In genomic region chr7:102377-102711, GRCh38 we compare ENCODE assay signal across 1 cellular context.
TF ChIP-seq lines count a peak whose summit lies in the region.

No MANE protein-coding gene starts in this region.

TF ChIP-seq in H1, 55 proteins besides CTCF, POLR2A, EP300 and RAD21:
- TF ChIP-seq HDAC2 (IDR thresholded peaks at IDR 0.05; ENCODE audit: borderline replicate concordance in 1 of 2, low read depth in 2 of 2, low read length in 2 of 2) (no peak), TBP (IDR thresholded peaks at IDR 0.05; ENCODE audit: low read depth, low read length) (no peak), RFX5 (IDR thresholded peaks at IDR 0.05; ENCODE audit: borderline replicate concordance, low read depth, low read length) (no peak), TEAD4 (IDR thresholded peaks at IDR 0.05; ENCODE audit: low read depth, low read length) (no peak), NRF1 (IDR thresholded peaks at IDR 0.05; ENCODE audit: low read depth, low read length) (no peak), CBX8 (IDR thresholded peaks at IDR 0.05; ENCODE audit: borderline replicate concordance, low read depth, low read length) (no peak), JUN (IDR thresholded peaks at IDR 0.05; ENCODE audit: low read depth, low read length) (no peak), CHD2 (IDR thresholded peaks at IDR 0.05; ENCODE audit: low read length) (no peak), SIN3A (conservative IDR thresholded peaks at IDR 0.05 in 1 of 2, IDR thresholded peaks at IDR 0.05 in 1 of 2; ENCODE audit: low read depth in 1 of 2, low read length in 2 of 2) (no peak), SRF (IDR thresholded peaks at IDR 0.05; ENCODE audit: low read depth, low read length) (no peak), USF2 (IDR thresholded peaks at IDR 0.05; ENCODE audit: low read length) (no peak), ASH2L (IDR thresholded peaks at IDR 0.05; ENCODE audit: low read length) (no peak), BCL11A (IDR thresholded peaks at IDR 0.05; ENCODE audit: low read depth in 2 of 2, low read length in 2 of 2) (no peak), JUND (IDR thresholded peaks at IDR 0.05; ENCODE audit: low read length) (no peak), POU5F1 (IDR thresholded peaks at IDR 0.05; ENCODE audit: low read depth, low read length) (no peak), RNF2 (IDR thresholded peaks at IDR 0.05; ENCODE audit: borderline replicate concordance, low read depth, low read length, missing control alignments, poor library complexity, severe bottlenecking) (no peak), E2F6 (IDR thresholded peaks at IDR 0.05) (no peak), YY1 (IDR thresholded peaks at IDR 0.05; ENCODE audit: low read depth, low read length) (no peak)
